8 cellular contexts compared by ENCODE assay signal in genomic region chr17:17628388-17629008, GRCh38. TPM values are rescaled to one million over a fixed set of nuclear protein-coding genes. Genes with fewer than 3 reads are reported as not detected.
DNase-seq lines count a peak whose midpoint lies in the region; ATAC-seq and TF ChIP-seq lines count a peak whose summit lies in the region.

No MANE protein-coding gene starts in this region.

- H3K36me3 ChIP-seq in SJSA1 = no peaks in the 10 kb centered on the region

- H3K4me3 ChIP-seq in GM12875 (ENCODE audit: low read depth, low read length) (peak overlapping the region; percentile 38), SJSA1 (peak overlapping the region; percentile 12; the same call in 1 of the 2 replicates)

- H3K27ac Mint-ChIP-seq in activated naive CD8-positive, alpha-beta T cell treated with anti-CD3 and anti-CD28 coated beads, Interleukin-2, amount 50 U/mL, for 24 hours = peak overlapping the region; percentile 78

- peak overlapping the region; percentile 69 for H3K4me3 Mint-ChIP-seq in activated naive CD8-positive, alpha-beta T cell treated with anti-CD3 and anti-CD28 coated beads, Interleukin-2, amount 50 U/mL, for 24 hours

- ATAC-seq in activated naive CD8-positive, alpha-beta T cell treated with anti-CD3 and anti-CD28 coated beads, Interleukin-2, amount 50 U/mL, for 24 hours = peak; percentile 73
- no peak for ATAC-seq in HG02840 (IDR thresholded peaks at IDR 0.05; ENCODE audit: low FRiP score, unreplicated experiment)
- no peak for ATAC-seq in HG02571 (IDR thresholded peaks at IDR 0.05; ENCODE audit: unreplicated experiment)

- H3K9me3 ChIP-seq in SJSA1 (replicated peaks) = 0 out of 2 replicates have a peak, but pooled peaks cover 2% of the 10 kb centered on the region

- DNase-seq in SJSA1 (ENCODE audit: low read depth in 1 of 2, low spot score in 2 of 2) (no peak), HuH-7 (ENCODE audit: low spot score) (no peak), COR-L47 (lab: John Stamatoyannopoulos, UW) (no peak)
- DNase-seq in activated naive CD8-positive, alpha-beta T cell treated with anti-CD3 and anti-CD28 coated beads, Interleukin-2, amount 50 U/mL, for 24 hours = peak; percentile 40
- DNase-seq in stimulated activated CD4-positive, alpha-beta T cell treated with anti-CD3 and anti-CD28 coated beads, TNF-alpha, amount 100 ng/mL, for 24 hours (ENCODE audit: low read depth in 3 of 3) = peak in 2 of 3 experiments; percentile 11 to 32

- H3K9me3 Mint-ChIP-seq in activated naive CD8-positive, alpha-beta T cell treated with anti-CD3 and anti-CD28 coated beads, Interleukin-2, amount 50 U/mL, for 24 hours = no peaks in the 10 kb centered on the region

- no peaks in the 10 kb centered on the region for H3K27me3 Mint-ChIP-seq in activated naive CD8-positive, alpha-beta T cell treated with anti-CD3 and anti-CD28 coated beads, Interleukin-2, amount 50 U/mL, for 24 hours

- TF ChIP-seq CTCF in GM12875 (IDR thresholded peaks at IDR 0.05; ENCODE audit: borderline replicate concordance, insufficient read depth, low read depth, low read length) = no peak

- H3K27ac ChIP-seq in SJSA1 = no peak overlapping the region

- peaks cover 30% of the 10 kb centered on the region for H3K4me1 ChIP-seq in SJSA1 (replicated peaks)

- no peaks in the 10 kb centered on the region for H3K36me3 Mint-ChIP-seq in activated naive CD8-positive, alpha-beta T cell treated with anti-CD3 and anti-CD28 coated beads, Interleukin-2, amount 50 U/mL, for 24 hours (ENCODE audit: low read depth)

- no peaks in the 10 kb centered on the region for H3K27me3 ChIP-seq in SJSA1 (replicated peaks)

- peaks cover 9% of the 10 kb centered on the region for H3K4me1 Mint-ChIP-seq in activated naive CD8-positive, alpha-beta T cell treated with anti-CD3 and anti-CD28 coated beads, Interleukin-2, amount 50 U/mL, for 24 hours

RNA-seq across cellular contexts. Expression of gene PEMT, which starts 37.0 kb away (rescaled TPM):
- total RNA-seq in SJSA1 (2014; rRNA removed; shearing (Covaris generic)) = 49.2 and 49.3 TPM in 2 replicates

RNA-seq across cellular contexts. Expression of gene RAI1, which starts 52.8 kb away (rescaled TPM):
- 7.6 and 12.7 TPM in 2 replicates for total RNA-seq in SJSA1 (2014; rRNA removed; shearing (Covaris generic))

Comparison
In these comparisons a context has a peak if more than half of its experiments do, and no peak if none do; other contexts are left out.
1. DNase-seq: peak in activated naive CD8-positive, alpha-beta T cell treated with anti-CD3 and anti-CD28 coated beads, Interleukin-2, amount 50 U/mL, for 24 hours (single experiment) and stimulated activated CD4-positive, alpha-beta T cell treated with anti-CD3 and anti-CD28 coated beads, TNF-alpha, amount 100 ng/mL, for 24 hours (2 of 3); none in SJSA1 (0 of 2), HuH-7 (single experiment) and COR-L47 (single experiment).